1 cellular context compared by ENCODE assay signal in genomic region chr15:70857547-70858265, GRCh38.
TF ChIP-seq lines count a peak whose summit lies in the region.

No MANE protein-coding gene starts in this region.

TF ChIP-seq in IMR-90, 13 proteins besides CTCF, POLR2A, EP300 and RAD21 (continued from another document):
- TF ChIP-seq SMC3 (IDR thresholded peaks at IDR 0.05; ENCODE audit: low read depth, low read length) (no peak), CEBPB (IDR thresholded peaks at IDR 0.05; ENCODE audit: low read depth, low read length) (0 out of 2 replicates have a peak, but pooled peaks have one; percentile 11)
